ENCODE assay signal across 9 cellular contexts in genomic region chr5:12292610-12293204, GRCh38.
DNase-seq lines count a peak whose midpoint lies in the region; ATAC-seq and TF ChIP-seq lines count a peak whose summit lies in the region.
"Had no signal": no experiment of that assay in that cellular context is flagged by ENCODE, and none has a peak within 500 bp of the region (broad histone marks: within the 10 kb centered on the region; RNA-seq: fewer than 3 reads in every experiment).

No MANE protein-coding gene starts in this region.

- TF ChIP-seq CTCF in SK-N-SH (IDR thresholded peaks at IDR 0.05) (peak; percentile 48), brain (conservative IDR thresholded peaks at IDR 0.05) (peak; percentile 18 to 51), testis (IDR thresholded peaks at IDR 0.05) (no peak), foreskin fibroblast (IDR thresholded peaks at IDR 0.05; ENCODE audit: low read depth, low read length) (no peak)

- peaks cover 10 to 38% (median 24%) of the 10 kb centered on the region in 5 experiments for H3K9me3 Mint-ChIP-seq in brain

- H3K9ac ChIP-seq in SK-N-SH: no peak overlapping the region

- H3K9me2 ChIP-seq in SK-N-SH: no peaks in the 10 kb centered on the region

- H3K27me3 ChIP-seq in SK-N-SH (ENCODE audit: insufficient read depth): no peaks in the 10 kb centered on the region
- H3K27me3 ChIP-seq in testis: no peaks in the 10 kb centered on the region
- H3K27me3 ChIP-seq: left lung had no signal

- H3K4me2 ChIP-seq in SK-N-SH: no peak overlapping the region

- peaks cover 5% of the 10 kb centered on the region for H3K27me3 Mint-ChIP-seq in brain

- no peaks in the 10 kb centered on the region for H3K4me1 Mint-ChIP-seq in brain

- DNase-seq in SK-N-SH: no peak
- DNase-seq in NCI-H82 (lab: John Stamatoyannopoulos, UW): peak; percentile 73
- DNase-seq in testis: peak; percentile 18
- DNase-seq in foreskin fibroblast: no peak
- DNase-seq in stimulated activated CD4-positive, alpha-beta T cell treated with anti-CD3 and anti-CD28 coated beads, Interleukin-4, amount 100 ng/mL, for 4 hours: no peak
- no peak for DNase-seq in UCSD-AML1 (lab: John Stamatoyannopoulos, UW; ENCODE audit: unreplicated experiment)
- DNase-seq: left lung had no signal

- intact Hi-C loops in testis (cut with DNase I; ENCODE audit: low total_unique reads): no loop called here

- H3K4me3 ChIP-seq in SK-N-SH (ENCODE audit: low read depth in 2 of 2, low read length in 1 of 2): no peak overlapping the region; a peak in 1 of 4 replicates
- no peak overlapping the region for H3K4me3 ChIP-seq in testis
- no peak overlapping the region for H3K4me3 ChIP-seq in foreskin fibroblast (ENCODE audit: low read depth in 1 of 2, low read length in 2 of 2)
- H3K4me3 ChIP-seq: left lung had no signal

- no peak overlapping the region for H3K4me3 Mint-ChIP-seq in brain

- CTCF ChIA-PET in SK-N-SH (lab: Yijun Ruan, JAX): interaction anchor here (0.5 kb wide), 1 partner anchor 1189 kb away, joined by 3 read pairs; no protein-coding TSS in a partner anchor

- ATAC-seq in SK-N-SH treated with all-trans-retinoic acid at 6 μM for 48 hours: no peak
- ATAC-seq: left lung had no signal

- WGBS in SK-N-SH (ENCODE audit: low lambda C conversion rate): 7% methylated on average over 6 of the region's 6 CpGs
- WGBS in testis, 2 donors: 38% methylated on average over 6 of the region's 6 CpGs

- H3K79me2 ChIP-seq in SK-N-SH (ENCODE audit: insufficient read depth): no peaks in the 10 kb centered on the region; the same call in 1 of the 2 replicates

- H3K27ac ChIP-seq in SK-N-SH (ENCODE audit: low read depth in 2 of 2, low read length in 1 of 2): no peak overlapping the region
- no peak overlapping the region for H3K27ac ChIP-seq in testis
- H3K27ac ChIP-seq: left lung had no signal

- no peak overlapping the region for H2AFZ ChIP-seq in SK-N-SH (ENCODE audit: low read depth)

- TF ChIP-seq RAD21 in SK-N-SH (IDR thresholded peaks at IDR 0.05; ENCODE audit: low read length): peak; percentile 47

- H4K20me1 ChIP-seq in SK-N-SH (ENCODE audit: insufficient read depth): no peaks in the 10 kb centered on the region

- no peaks in the 10 kb centered on the region for H3K36me3 ChIP-seq in SK-N-SH (replicated peaks in 1 of 2; ENCODE audit: control insufficient read depth in 1 of 2, insufficient read depth in 2 of 2, low read length in 1 of 2)
- H3K36me3 ChIP-seq in testis (ENCODE audit: low read depth, missing control alignments): no peaks in the 10 kb centered on the region
- H3K36me3 ChIP-seq: left lung had no signal

- no peaks in the 10 kb centered on the region for H3F3A ChIP-seq in SK-N-SH (replicated peaks; ENCODE audit: insufficient read depth)

- TF ChIP-seq POLR2A in testis (IDR thresholded peaks at IDR 0.05): no peak

- H3K9me3 ChIP-seq in SK-N-SH: no peaks in the 10 kb centered on the region
- no peaks in the 10 kb centered on the region for H3K9me3 ChIP-seq in testis

- no peak for TF ChIP-seq EP300 in SK-N-SH (IDR thresholded peaks at IDR 0.05; ENCODE audit: borderline replicate concordance in 1 of 2, low read depth in 1 of 2, low read length in 1 of 2)

- POLR2A ChIA-PET in SK-N-SH (lab: Yijun Ruan, JAX): no interaction called here

- H3K27ac Mint-ChIP-seq in brain: no peak overlapping the region

- no peaks in the 10 kb centered on the region for H3K36me3 Mint-ChIP-seq in brain

- no peaks in the 10 kb centered on the region for H3K4me1 ChIP-seq in SK-N-SH (ENCODE audit: control insufficient read depth in 1 of 2, insufficient read depth in 2 of 2, low read depth in 1 of 2, low read length in 1 of 2)
- H3K4me1 ChIP-seq in testis: no peaks in the 10 kb centered on the region
- H3K4me1 ChIP-seq: left lung had no signal

TF ChIP-seq in SK-N-SH, 30 proteins besides CTCF, POLR2A, EP300 and RAD21:
- TF ChIP-seq SIN3A (IDR thresholded peaks at IDR 0.05; ENCODE audit: borderline replicate concordance, low read depth, low read length) (no peak), GATA2 (CRISPR knock-in tag; IDR thresholded peaks at IDR 0.05) (no peak), USF1 (IDR thresholded peaks at IDR 0.05; ENCODE audit: borderline replicate concordance, low read depth) (no peak), RCOR1 (IDR thresholded peaks at IDR 0.05; ENCODE audit: low read length) (no peak), POLR2AphosphoS5 (IDR thresholded peaks at IDR 0.05; ENCODE audit: low read depth, low read length) (no peak), FOXJ3 (CRISPR knock-in tag; IDR thresholded peaks at IDR 0.05) (no peak), FOSL2 (IDR thresholded peaks at IDR 0.05; ENCODE audit: borderline replicate concordance, low read depth) (no peak), GABPA (IDR thresholded peaks at IDR 0.05; ENCODE audit: low read depth) (no peak), SMC3 (IDR thresholded peaks at IDR 0.05; ENCODE audit: low read depth, low read length) (no peak), RFX5 (IDR thresholded peaks at IDR 0.05; ENCODE audit: low read length) (no peak), TEAD4 (IDR thresholded peaks at IDR 0.05; ENCODE audit: borderline replicate concordance, insufficient read depth) (no peak), TCF12 (IDR thresholded peaks at IDR 0.05) (no peak)
- TF ChIP-seq, protein P1, sequence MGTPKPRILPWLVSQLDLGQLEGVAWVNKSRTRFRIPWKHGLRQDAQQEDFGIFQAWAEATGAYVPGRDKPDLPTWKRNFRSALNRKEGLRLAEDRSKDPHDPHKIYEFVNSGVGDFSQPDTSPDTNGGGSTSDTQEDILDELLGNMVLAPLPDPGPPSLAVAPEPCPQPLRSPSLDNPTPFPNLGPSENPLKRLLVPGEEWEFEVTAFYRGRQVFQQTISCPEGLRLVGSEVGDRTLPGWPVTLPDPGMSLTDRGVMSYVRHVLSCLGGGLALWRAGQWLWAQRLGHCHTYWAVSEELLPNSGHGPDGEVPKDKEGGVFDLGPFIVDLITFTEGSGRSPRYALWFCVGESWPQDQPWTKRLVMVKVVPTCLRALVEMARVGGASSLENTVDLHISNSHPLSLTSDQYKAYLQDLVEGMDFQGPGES (IDR thresholded peaks at IDR 0.05; ENCODE audit: low read depth, low read length): no peak

TF ChIP-seq in SK-N-SH treated with all-trans-retinoic acid at 6 μM for 48 hours, 23 proteins besides CTCF, POLR2A, EP300 and RAD21:
- TF ChIP-seq ZC3H10 (CRISPR knock-in tag; IDR thresholded peaks at IDR 0.05) (no peak), GLIS3 (CRISPR knock-in tag; IDR thresholded peaks at IDR 0.05) (no peak)

Comparison
In these comparisons a context has a peak if more than half of its experiments do, and no peak if none do; other contexts are left out.
1. DNase-seq: peak in NCI-H82 (single experiment) and testis (single experiment); none in SK-N-SH (single experiment), foreskin fibroblast (0 of 2), stimulated activated CD4-positive, alpha-beta T cell treated with anti-CD3 and anti-CD28 coated beads, Interleukin-4, amount 100 ng/mL, for 4 hours (0 of 2) and UCSD-AML1 (single experiment).
2. CTCF ChIP-seq: peak in SK-N-SH (single experiment) and brain (2 of 2); none in testis (0 of 3) and foreskin fibroblast (single experiment).